17 cellular contexts compared by ENCODE assay signal in genomic region chr16:73846292-73846849, GRCh38.
DNase-seq lines count a peak whose midpoint lies in the region; ATAC-seq and TF ChIP-seq lines count a peak whose summit lies in the region.
"Had no signal": no experiment of that assay in that cellular context is flagged by ENCODE, and none has a peak within 500 bp of the region (broad histone marks: within the 10 kb centered on the region; RNA-seq: fewer than 3 reads in every experiment).

No MANE protein-coding gene starts in this region.

- H3K4me3 Mint-ChIP-seq in endodermal cell = no peak overlapping the region
- H3K4me3 Mint-ChIP-seq: CD8-positive, alpha-beta memory T cell; dendritic cell treated with granulocyte-macrophage colony-stimulating factor and Interleukin-4, amounts not matched to agents 40 ng/mL and 50 ng/mL, for 4 days had no signal

- H2BK5ac ChIP-seq in neuronal stem cell (ENCODE audit: low read length) = no peak overlapping the region

- no peak overlapping the region for H2BK12ac ChIP-seq in neuronal stem cell (ENCODE audit: low read length)

- H2AFZ ChIP-seq in neuronal stem cell (ENCODE audit: low read length) = no peak overlapping the region

- H3K9ac ChIP-seq in endodermal cell (ENCODE audit: extremely low read depth, low read length, poor library complexity, severe bottlenecking) (no peak overlapping the region), neuronal stem cell (ENCODE audit: low read depth, low read length, poor library complexity) (no peak overlapping the region)

- H3K18ac ChIP-seq in neuronal stem cell (ENCODE audit: low read length) = no peak overlapping the region

- DNase-seq in NCI-H1105 treated with DMSO at 0.1 percent for 48 hours (lab: John Stamatoyannopoulos, UW) = peak; percentile 9
- DNase-seq in NCI-H1105 (lab: John Stamatoyannopoulos, UW) = no peak
- peak; percentile 45 to 59 for DNase-seq in NCI-H524 (lab: John Stamatoyannopoulos, UW)
- peak; percentile 68 for DNase-seq in endodermal cell
- peak; percentile 32 for DNase-seq in neuronal stem cell (ENCODE audit: low spot score)
- no peak for DNase-seq in stimulated activated CD4-positive, alpha-beta T cell treated with anti-CD3 and anti-CD28 coated beads, Interleukin-15, amount 100 ng/mL, for 24 hours
- DNase-seq: activated effector memory CD4-positive, alpha-beta T cell treated with anti-CD3 and anti-CD28 coated beads, Interleukin-2, amount 50 U/mL, for 16 hours; CD8-positive, alpha-beta memory T cell; esophagus squamous epithelium; GDM1; Kasumi-1; left ventricle myocardium inferior; NCI-H2171 had no signal

- 79 to 95% methylated on average over 6 to 11 of the region's 11 CpGs for WGBS in endodermal cell (ENCODE audit: insufficient coverage in 1 of 2, insufficient read length in 1 of 2), 2 experiments
- WGBS in neuronal stem cell (ENCODE audit: extremely low coverage in 2 of 2, insufficient read length in 2 of 2, insufficient replicate concordance in 1 of 2), 2 donors = no CpG with 5 or more reads among the region's 11 CpGs

- no peaks in the 10 kb centered on the region for H3K4me1 Mint-ChIP-seq in endodermal cell
- H3K4me1 Mint-ChIP-seq: CD8-positive, alpha-beta memory T cell had no signal

- H4K91ac ChIP-seq in neuronal stem cell (ENCODE audit: low read depth, low read length, poor library complexity) = no peak overlapping the region

- no peaks in the 10 kb centered on the region for H3K9me3 ChIP-seq in endodermal cell (ENCODE audit: control insufficient read depth, low read length)
- peaks cover 0 to 11% of the 10 kb centered on the region in 2 donors for H3K9me3 ChIP-seq in neuronal stem cell (replicated peaks in 1 of 2; ENCODE audit: control insufficient read depth in 2 of 2, insufficient read depth in 1 of 2, low read depth in 1 of 2, low read length in 2 of 2)
- H3K9me3 ChIP-seq: esophagus squamous epithelium, left ventricle myocardium inferior had no signal

- H3K27ac Mint-ChIP-seq in endodermal cell = no peak overlapping the region
- H3K27ac Mint-ChIP-seq: CD8-positive, alpha-beta memory T cell; dendritic cell treated with granulocyte-macrophage colony-stimulating factor and Interleukin-4, amounts not matched to agents 40 ng/mL and 50 ng/mL, for 4 days had no signal

- no peak overlapping the region for H2BK15ac ChIP-seq in neuronal stem cell (ENCODE audit: low read length)

- no peaks in the 10 kb centered on the region for H3K79me1 ChIP-seq in neuronal stem cell (ENCODE audit: low read depth, low read length)

- H2AK5ac ChIP-seq in neuronal stem cell (ENCODE audit: low read depth, low read length) = no peak overlapping the region

- H3K4ac ChIP-seq in neuronal stem cell (ENCODE audit: low read length) = no peak overlapping the region

- H3K36me3 ChIP-seq in endodermal cell (ENCODE audit: control insufficient read depth, insufficient read depth, low read length) (no peaks in the 10 kb centered on the region), neuronal stem cell (replicated peaks in 1 of 2; ENCODE audit: control insufficient read depth in 2 of 2, insufficient read depth in 2 of 2, low read length in 2 of 2) (no peaks in the 10 kb centered on the region)
- H3K36me3 ChIP-seq: esophagus squamous epithelium, left ventricle myocardium inferior had no signal

- H2BK120ac ChIP-seq in neuronal stem cell (ENCODE audit: low read depth, low read length) = no peak overlapping the region

- no peak overlapping the region for H3K14ac ChIP-seq in neuronal stem cell (ENCODE audit: low read length)

- H3K27me3 Mint-ChIP-seq in endodermal cell (ENCODE audit: insufficient read depth) = no peaks in the 10 kb centered on the region
- H3K27me3 Mint-ChIP-seq: dendritic cell treated with granulocyte-macrophage colony-stimulating factor and Interleukin-4, amounts not matched to agents 40 ng/mL and 50 ng/mL, for 4 days had no signal

- H3K27me3 ChIP-seq in endodermal cell (ENCODE audit: control insufficient read depth, insufficient read depth, low read length, poor library complexity, severe bottlenecking) (no peaks in the 10 kb centered on the region), neuronal stem cell (ENCODE audit: control insufficient read depth in 3 of 3, insufficient read depth in 3 of 3, low read depth in 1 of 3, low read length in 3 of 3) (no peaks in the 10 kb centered on the region)
- H3K27me3 ChIP-seq: esophagus squamous epithelium had no signal

- H3K4me1 ChIP-seq in endodermal cell (ENCODE audit: control insufficient read depth, insufficient read depth, low read length) (no peaks in the 10 kb centered on the region), neuronal stem cell (ENCODE audit: control insufficient read depth in 2 of 2, insufficient read depth in 1 of 2, low read depth in 1 of 2, low read length in 2 of 2) (peaks cover 4 to 15% of the 10 kb centered on the region in 2 donors)
- H3K4me1 ChIP-seq: esophagus squamous epithelium, left ventricle myocardium inferior had no signal

- no peak overlapping the region for H4K8ac ChIP-seq in neuronal stem cell (ENCODE audit: low read depth, low read length)

- no peak for ATAC-seq in HG02571 (IDR thresholded peaks at IDR 0.05; ENCODE audit: unreplicated experiment)
- ATAC-seq in HG03045 (IDR thresholded peaks at IDR 0.05; ENCODE audit: unreplicated experiment) = no peak

- no peak overlapping the region for H3K4me2 ChIP-seq in neuronal stem cell (ENCODE audit: insufficient read depth, low read length, poor library complexity, severe bottlenecking)

- H3K23ac ChIP-seq in neuronal stem cell (ENCODE audit: low read depth, low read length, poor library complexity) = no peak overlapping the region

- no peak overlapping the region for H3K4me3 ChIP-seq in endodermal cell (ENCODE audit: low read length)
- H3K4me3 ChIP-seq in neuronal stem cell (ENCODE audit: low read length in 2 of 2) = no peak overlapping the region
- H3K4me3 ChIP-seq: esophagus squamous epithelium, left ventricle myocardium inferior had no signal

- no peaks in the 10 kb centered on the region for H3K9me3 Mint-ChIP-seq in endodermal cell
- H3K9me3 Mint-ChIP-seq: dendritic cell treated with granulocyte-macrophage colony-stimulating factor and Interleukin-4, amounts not matched to agents 40 ng/mL and 50 ng/mL, for 4 days had no signal

- H3K27ac ChIP-seq in endodermal cell (ENCODE audit: low read depth, low read length) (no peak overlapping the region), neuronal stem cell (replicated peaks; ENCODE audit: low read length) (no peak overlapping the region)
- H3K27ac ChIP-seq: esophagus squamous epithelium, left ventricle myocardium inferior, VCaP had no signal

- H3K36me3 Mint-ChIP-seq in endodermal cell (ENCODE audit: low read depth) = no peaks in the 10 kb centered on the region
- H3K36me3 Mint-ChIP-seq: CD8-positive, alpha-beta memory T cell had no signal

- TF ChIP-seq CTCF in endodermal cell (conservative IDR thresholded peaks at IDR 0.05) = peak; percentile 65

Comparison
In these comparisons a context has a peak if more than half of its experiments do, and no peak if none do; other contexts are left out.
1. DNase-seq: peak in NCI-H1105 treated with DMSO at 0.1 percent for 48 hours (single experiment), NCI-H524 (2 of 2), endodermal cell (single experiment) and neuronal stem cell (single experiment); none in NCI-H1105 (single experiment) and stimulated activated CD4-positive, alpha-beta T cell treated with anti-CD3 and anti-CD28 coated beads, Interleukin-15, amount 100 ng/mL, for 24 hours (single experiment).